ENCODE assay signal across 19 cellular contexts in genomic region chr15:42726114-42726513, GRCh38.
"Had no signal": no experiment of that assay in that cellular context is flagged by ENCODE, and none has a peak within 500 bp of the region (broad histone marks: within the 10 kb centered on the region; RNA-seq: fewer than 3 reads in every experiment).

No MANE protein-coding gene starts in this region.

- H3K4me1 Mint-ChIP-seq: activated B cell treated with CpG ODN at 0.5 μM for 24 hours; activated CD4-positive, alpha-beta T cell treated with anti-CD3 and anti-CD28 coated beads, Interleukin-2, amount 10 ng/mL, durations not matched to agents 7 days and 5 days; stimulated activated naive CD8-positive, alpha-beta T cell treated with anti-CD3 and anti-CD28 coated beads, Interleukin-15, amount 100 ng/mL, for 72 hours had no signal

- H3K27ac Mint-ChIP-seq: activated B cell treated with CpG ODN at 0.5 μM for 24 hours; activated CD4-positive, alpha-beta T cell treated with anti-CD3 and anti-CD28 coated beads, Interleukin-2, amount 10 ng/mL, durations not matched to agents 7 days and 5 days; activated T-helper 2 cell treated with anti-CD3 and anti-CD28 coated beads, Interferon-gamma antibody, Interleukin-2, Interleukin-4, amounts not matched to agents 10 μg/mL and 5 μg/mL and 100 μg/mL, durations not matched to agents 14 hours and 24 hours and 36 hours; nephron progenitor cell; stimulated activated naive CD8-positive, alpha-beta T cell treated with anti-CD3 and anti-CD28 coated beads, Interleukin-15, amount 100 ng/mL, for 72 hours had no signal

- H3K4me3 Mint-ChIP-seq: activated B cell treated with CpG ODN at 0.5 μM for 24 hours; activated CD4-positive, alpha-beta T cell treated with anti-CD3 and anti-CD28 coated beads, Interleukin-2, amount 10 ng/mL, durations not matched to agents 7 days and 5 days; brain; central memory CD8-positive, alpha-beta T cell; effector memory CD8-positive, alpha-beta T cell; nephron progenitor cell; stimulated activated naive CD8-positive, alpha-beta T cell treated with anti-CD3 and anti-CD28 coated beads, Interleukin-15, amount 100 ng/mL, for 72 hours had no signal

- H3K4me2 ChIP-seq: hepatocyte had no signal

- H3K4me1 ChIP-seq: pancreas had no signal

- H2AFZ ChIP-seq: hepatocyte had no signal

- H3K4me3 ChIP-seq: hepatocyte, pancreas, testis had no signal

- H3K9me3 Mint-ChIP-seq: activated B cell treated with CpG ODN at 0.5 μM for 24 hours; activated CD4-positive, alpha-beta T cell treated with anti-CD3 and anti-CD28 coated beads, Interleukin-2, amount 10 ng/mL, durations not matched to agents 7 days and 5 days; activated T-helper 2 cell treated with anti-CD3 and anti-CD28 coated beads, Interferon-gamma antibody, Interleukin-2, Interleukin-4, amounts not matched to agents 10 μg/mL and 5 μg/mL and 100 μg/mL, durations not matched to agents 14 hours and 24 hours and 36 hours; brain; central memory CD8-positive, alpha-beta T cell; effector memory CD8-positive, alpha-beta T cell; nephron progenitor cell; stimulated activated naive CD8-positive, alpha-beta T cell treated with anti-CD3 and anti-CD28 coated beads, Interleukin-15, amount 100 ng/mL, for 72 hours had no signal

- ATAC-seq: effector memory CD8-positive, alpha-beta T cell; pancreas; stimulated activated naive CD8-positive, alpha-beta T cell treated with anti-CD3 and anti-CD28 coated beads, Interleukin-15, amount 100 ng/mL, for 72 hours had no signal

- H3K27me3 ChIP-seq: hepatocyte, pancreas, testis had no signal

- H3K9me3 ChIP-seq: pancreas, testis had no signal

- H3K27ac ChIP-seq: epithelial cell of prostate, hepatocyte, pancreas, testis had no signal

- H3K27me3 Mint-ChIP-seq: activated B cell treated with CpG ODN at 0.5 μM for 24 hours; activated CD4-positive, alpha-beta T cell treated with anti-CD3 and anti-CD28 coated beads, Interleukin-2, amount 10 ng/mL, durations not matched to agents 7 days and 5 days; central memory CD8-positive, alpha-beta T cell; effector memory CD8-positive, alpha-beta T cell; stimulated activated naive CD8-positive, alpha-beta T cell treated with anti-CD3 and anti-CD28 coated beads, Interleukin-15, amount 100 ng/mL, for 72 hours had no signal

- DNase-seq: activated B cell treated with CpG ODN at 0.5 μM for 24 hours; activated CD4-positive, alpha-beta T cell treated with anti-CD3 and anti-CD28 coated beads, Interleukin-2, amount 10 ng/mL, durations not matched to agents 7 days and 5 days; activated CD8-positive, alpha-beta memory T cell treated with anti-CD3 and anti-CD28 coated beads for 24 hours; activated naive CD4-positive, alpha-beta T cell treated with anti-CD3 and anti-CD28 coated beads, Interleukin-2, amount 50 U/mL, for 16 hours; amygdala; cortex of kidney; effector memory CD8-positive, alpha-beta T cell; kidney glomerular epithelial cell; nephron progenitor cell; stimulated activated CD4-positive, alpha-beta T cell treated with anti-CD3 and anti-CD28 coated beads, Interleukin-4, amount 100 ng/mL, for 1 hour; stimulated activated CD8-positive, alpha-beta memory T cell treated with anti-CD3 and anti-CD28 coated beads, Interleukin-4, amount 100 ng/mL, for 48 hours; stimulated activated naive CD8-positive, alpha-beta T cell treated with anti-CD3 and anti-CD28 coated beads, Interleukin-15, amount 100 ng/mL, for 72 hours; testis had no signal

- H3K79me2 ChIP-seq: hepatocyte had no signal
